ENCODE assay signal across 11 cellular contexts in the genomic region with DNA sequence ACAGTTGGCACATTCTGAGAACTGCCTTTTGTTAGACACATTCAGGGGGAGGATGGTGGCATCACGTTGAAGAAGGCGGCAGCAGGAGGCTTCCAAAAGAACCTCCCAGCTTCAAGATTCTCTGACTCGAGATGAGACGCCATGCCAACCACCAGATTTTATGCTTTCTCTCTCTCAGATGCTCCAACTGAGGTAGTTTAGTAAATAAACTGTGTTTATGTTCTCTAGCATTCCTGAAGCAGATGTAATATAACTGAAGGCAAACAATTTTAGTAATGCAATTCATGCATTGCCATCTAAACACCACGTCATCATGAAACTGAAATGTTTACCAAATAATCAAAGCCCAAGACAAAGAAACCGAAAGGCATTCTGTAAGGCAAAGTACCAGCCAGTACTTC.
DNase-seq lines count a peak whose midpoint lies in the region; ATAC-seq, FAIRE-seq and TF ChIP-seq lines count a peak whose summit lies in the region.
"Had no signal": no experiment of that assay in that cellular context is flagged by ENCODE, and none has a peak within 500 bp of the region (broad histone marks: within the 10 kb centered on the region; RNA-seq: fewer than 3 reads in every experiment).

No MANE protein-coding gene starts in this region.

- no TSS peak for BruUV-seq in PC-3 (replicated peaks; lab: Mats Ljungman, UMichigan)

- no peak overlapping the region for H3K4me3 ChIP-seq in PC-3 (ENCODE audit: low read length)
- H3K4me3 ChIP-seq: left lung, thoracic aorta had no signal

- H2AFZ ChIP-seq in PC-3 (ENCODE audit: low read length): no peak overlapping the region

- FAIRE-seq in GM12892 (lab: Jason Lieb, UNC): peak; percentile 69

- H3K27me3 ChIP-seq in PC-3 (ENCODE audit: low read length) (peaks cover 3% of the 10 kb centered on the region; the same call in 1 of the 2 replicates), foreskin keratinocyte (peaks cover 7% of the 10 kb centered on the region)
- H3K27me3 ChIP-seq: left lung had no signal

- no peak for TF ChIP-seq CTCF in PC-3 (conservative IDR thresholded peaks at IDR 0.05; ENCODE audit: low read depth, low read length)
- no peak for TF ChIP-seq CTCF in foreskin keratinocyte (conservative IDR thresholded peaks at IDR 0.05)

- H3K4me1 ChIP-seq in PC-3 (ENCODE audit: insufficient read depth, low read length): no peaks in the 10 kb centered on the region
- H3K4me1 ChIP-seq in foreskin keratinocyte: no peaks in the 10 kb centered on the region

- H3K4me2 ChIP-seq in PC-3 (ENCODE audit: low read length): no peak overlapping the region

- TF ChIP-seq POLR2A in GM12892 (IDR thresholded peaks at IDR 0.05; ENCODE audit: low read depth, low read length): no peak

- no peaks in the 10 kb centered on the region for H3K36me3 ChIP-seq in PC-3 (ENCODE audit: low read depth, low read length)
- H3K36me3 ChIP-seq: left lung, thoracic aorta had no signal

- no peaks in the 10 kb centered on the region for H3K79me2 ChIP-seq in PC-3 (ENCODE audit: low read length)

- POLR2A ChIA-PET in PC-3 (lab: Charles Lee; ENCODE audit: unreplicated experiment): no interaction called here

- H3K9me3 ChIP-seq in PC-3 (ENCODE audit: low read length): no peaks in the 10 kb centered on the region
- H3K9me3 ChIP-seq: left lung, thoracic aorta had no signal

- ATAC-seq in GM21390 (IDR thresholded peaks at IDR 0.05; ENCODE audit: unreplicated experiment) (peak; percentile 50), PC-3 (no peak), foreskin keratinocyte (no peak)
- ATAC-seq: left lung had no signal

- intact Hi-C loops in PC-3 (cut with micrococcal nuclease): no loop called here

- H3K9me2 ChIP-seq in PC-3 (replicated peaks; ENCODE audit: low read length): no peaks in the 10 kb centered on the region

- H3F3A ChIP-seq in PC-3 (ENCODE audit: low read length, unreplicated experiment): no peaks in the 10 kb centered on the region

- no peak for DNase-seq in GM12892 (ENCODE audit: insufficient read length)
- peak; percentile 10 for DNase-seq in PC-3
- DNase-seq in foreskin melanocyte: peak; percentile 24
- DNase-seq in NCI-H1048 (lab: John Stamatoyannopoulos, UW): no peak
- DNase-seq in C1 segment of cervical spinal cord (lab: John Stamatoyannopoulos, UW): no peak
- no peak for DNase-seq in foreskin keratinocyte
- no peak for DNase-seq in NCI-H1694 (lab: John Stamatoyannopoulos, UW)
- DNase-seq: left lung, NCI-H446 treated with DMSO at 0.1 percent for 48 hours had no signal

- no peaks in the 10 kb centered on the region for H4K20me1 ChIP-seq in PC-3 (ENCODE audit: low read length)

- CTCF ChIA-PET in PC-3 (lab: Charles Lee): no interaction called here

- H3K9ac ChIP-seq in PC-3 (ENCODE audit: low read length): no peak overlapping the region

- H3K27ac ChIP-seq in PC-3 (ENCODE audit: low read length) (no peak overlapping the region), foreskin keratinocyte (no peak overlapping the region)
- H3K27ac ChIP-seq: thoracic aorta had no signal

Comparison
In these comparisons a context has a peak if more than half of its experiments do, and no peak if none do; other contexts are left out.
1. DNase-seq: peak in PC-3 (single experiment) and foreskin melanocyte (single experiment); none in GM12892 (single experiment), NCI-H1048 (single experiment), C1 segment of cervical spinal cord (0 of 14), foreskin keratinocyte (0 of 2) and NCI-H1694 (single experiment).